In the genomic region with DNA sequence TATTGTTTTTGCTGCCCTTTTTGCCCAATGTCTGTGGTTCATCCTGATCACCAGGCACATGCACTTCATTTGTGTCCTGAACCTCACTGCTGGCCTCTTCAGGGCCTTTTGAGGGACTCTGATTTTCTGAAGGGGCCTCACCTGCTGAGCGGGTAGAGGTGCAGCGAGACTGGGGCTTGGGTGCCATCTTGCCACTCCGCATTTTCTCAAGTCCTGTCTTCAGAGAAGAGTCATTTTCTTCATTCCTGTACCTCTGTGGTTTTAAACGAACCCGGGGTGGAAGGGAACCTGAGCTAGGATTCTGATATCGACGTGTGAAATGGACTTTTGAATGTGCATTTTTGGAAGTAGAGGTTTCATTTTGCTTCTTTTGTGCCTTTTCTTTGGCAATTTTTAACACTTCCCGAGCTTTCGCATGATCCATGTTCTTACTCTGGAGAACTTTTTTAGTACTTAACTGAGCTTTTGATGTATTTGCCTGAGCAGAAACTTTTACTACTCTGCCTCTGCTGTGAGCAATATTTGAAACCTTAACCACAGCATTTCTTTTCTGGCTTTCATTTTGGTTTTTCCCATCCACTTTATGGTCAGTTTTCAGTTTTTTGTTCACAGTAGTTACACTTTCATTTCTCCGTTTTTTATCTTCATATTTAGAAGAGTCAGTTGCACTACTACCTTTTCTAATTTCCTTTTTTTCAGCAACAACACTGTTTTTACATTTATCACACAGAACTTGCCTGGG, we compare ENCODE assay signal across 11 cellular contexts. TPM values are rescaled to one million over a fixed set of nuclear protein-coding genes. Genes with fewer than 3 reads are reported as not detected.
DNase-seq lines count a peak whose midpoint lies in the region; ATAC-seq, FAIRE-seq and TF ChIP-seq lines count a peak whose summit lies in the region.
"Had no signal": no experiment of that assay in that cellular context is flagged by ENCODE, and none has a peak within 500 bp of the region (broad histone marks: within the 10 kb centered on the region; RNA-seq: fewer than 3 reads in every experiment).

No MANE protein-coding gene starts in this region.

- CTCF ChIA-PET in K562 (lab: Yijun Ruan, JAX; ENCODE audit: low intra/inter-chr PET ratio), result no interaction called here

- FAIRE-seq in K562 (lab: Jason Lieb, UNC), result peak; percentile 35

- 89% methylated on average over 10 of the region's 10 CpGs for WGBS in K562 (ENCODE audit: insufficient coverage, low coverage, missing lambda C conversion rate)
- WGBS in suprapubic skin, result 93% methylated on average over 10 of the region's 10 CpGs

- H3K27ac ChIP-seq in K562 (ENCODE audit: extremely low read depth, low read depth, low read length) (no peak overlapping the region), suprapubic skin (no peak overlapping the region)
- H3K27ac ChIP-seq: prostate gland had no signal

- H2AFZ ChIP-seq in K562 (ENCODE audit: low read depth, low read length), result no peak overlapping the region

- H3K4me1 ChIP-seq in K562 (replicated peaks in 1 of 2; ENCODE audit: control insufficient read depth in 2 of 2, insufficient read depth in 2 of 2, low read length in 2 of 2), result no peaks in the 10 kb centered on the region
- H3K4me1 ChIP-seq in suprapubic skin, result no peaks in the 10 kb centered on the region
- H3K4me1 ChIP-seq: prostate gland had no signal

- TSS peak; percentile 37 for BruUV-seq in K562 (replicated peaks; lab: Mats Ljungman, UMichigan)

- in situ Hi-C loops in K562 (cut with MboI), result no loop called here

- H3K9me1 ChIP-seq in K562 (ENCODE audit: control insufficient read depth, insufficient read depth, low read length), result no peaks in the 10 kb centered on the region

- intact Hi-C loops in K562 (cut with micrococcal nuclease), result no loop called here

- POLR2A ChIA-PET in K562 (lab: Yijun Ruan, JAX), result interaction anchor here (1.4 kb wide), 1 partner anchor 13 kb away, joined by 3 read pairs; no protein-coding TSS in a partner anchor

- no peaks in the 10 kb centered on the region for H3K79me2 ChIP-seq in K562 (ENCODE audit: control insufficient read depth, insufficient read depth, low read length)

- no peak for TF ChIP-seq CTCF in K562 (IDR thresholded peaks at IDR 0.05 in 2 of 3, conservative IDR thresholded peaks at IDR 0.05 in 1 of 3; ENCODE audit: insufficient read depth in 2 of 3, low read depth in 1 of 3, low read length in 3 of 3)
- TF ChIP-seq CTCF in suprapubic skin (IDR thresholded peaks at IDR 0.05), result no peak

- no peak overlapping the region for H3K9ac ChIP-seq in K562 (ENCODE audit: insufficient read depth in 1 of 2, low read depth in 2 of 2, low read length in 2 of 2)

- H3K4me3 ChIP-seq in K562 (no peak overlapping the region), suprapubic skin (no peak overlapping the region)
- H3K4me3 ChIP-seq: prostate gland had no signal

- H3K36me3 ChIP-seq in K562 (ENCODE audit: control insufficient read depth, insufficient read depth, low read length), result peaks cover 28% of the 10 kb centered on the region; the same call in 2 of the 3 replicates
- H3K36me3 ChIP-seq in suprapubic skin, result peaks cover 22% of the 10 kb centered on the region
- H3K36me3 ChIP-seq: prostate gland had no signal

- TF ChIP-seq RAD21 in K562 (CRISPR knock-in tag; conservative IDR thresholded peaks at IDR 0.05 in 1 of 2, IDR thresholded peaks at IDR 0.05 in 1 of 2), result no peak

- TF ChIP-seq EP300 in K562 (IDR thresholded peaks at IDR 0.05; ENCODE audit: low read length) (no peak), suprapubic skin (IDR thresholded peaks at IDR 0.05) (no peak)

- DNase-seq in K562 (ENCODE audit: extremely low read depth in 1 of 4, low spot score in 3 of 4) (no peak), DMS53 treated with DMSO at 0.1 percent for 48 hours (lab: John Stamatoyannopoulos, UW; ENCODE audit: unreplicated experiment) (no peak), suprapubic skin (ENCODE audit: low spot score in 2 of 2) (no peak)
- DNase-seq: activated CD4-positive, CD25-positive, alpha-beta regulatory T cell; amygdala; NCI-H1417 had no signal

- no peak overlapping the region for H3K4me2 ChIP-seq in K562 (ENCODE audit: insufficient read depth, low read length)

- no peaks in the 10 kb centered on the region for H3K27me3 ChIP-seq in K562 (ENCODE audit: control insufficient read depth in 2 of 2, insufficient read depth in 2 of 2, low read length in 2 of 2)
- H3K27me3 ChIP-seq in suprapubic skin, result no peaks in the 10 kb centered on the region

- H3K9me3 ChIP-seq in K562 (replicated peaks; ENCODE audit: control insufficient read depth, insufficient read depth, low read depth, low read length), result no peaks in the 10 kb centered on the region
- no peaks in the 10 kb centered on the region for H3K9me3 ChIP-seq in suprapubic skin
- H3K9me3 ChIP-seq: prostate gland had no signal

- H4K20me1 ChIP-seq in K562 (replicated peaks; ENCODE audit: control insufficient read depth, insufficient read depth, low read length), result no peaks in the 10 kb centered on the region

- ATAC-seq in GM18520 (IDR thresholded peaks at IDR 0.05; ENCODE audit: unreplicated experiment), result peak; percentile 50
- peak; percentile 58 for ATAC-seq in GM19468 (IDR thresholded peaks at IDR 0.05; ENCODE audit: extremely low read depth, unreplicated experiment)
- ATAC-seq in HG03064 (IDR thresholded peaks at IDR 0.05; ENCODE audit: low read depth, unreplicated experiment), result peak; percentile 74
- ATAC-seq in K562, result no peak
- ATAC-seq in HG03025 (IDR thresholded peaks at IDR 0.05; ENCODE audit: low FRiP score, unreplicated experiment), result no peak

- TF ChIP-seq POLR2A in K562 (conservative IDR thresholded peaks at IDR 0.05) (no peak), suprapubic skin (IDR thresholded peaks at IDR 0.05) (no peak)

TF ChIP-seq in K562, 482 proteins besides CTCF, POLR2A, EP300 and RAD21:
- no peak for TF ChIP-seq EZH2 (IDR thresholded peaks at IDR 0.05; ENCODE audit: borderline replicate concordance, low read depth, low read length)
- TF ChIP-seq, protein P1, sequence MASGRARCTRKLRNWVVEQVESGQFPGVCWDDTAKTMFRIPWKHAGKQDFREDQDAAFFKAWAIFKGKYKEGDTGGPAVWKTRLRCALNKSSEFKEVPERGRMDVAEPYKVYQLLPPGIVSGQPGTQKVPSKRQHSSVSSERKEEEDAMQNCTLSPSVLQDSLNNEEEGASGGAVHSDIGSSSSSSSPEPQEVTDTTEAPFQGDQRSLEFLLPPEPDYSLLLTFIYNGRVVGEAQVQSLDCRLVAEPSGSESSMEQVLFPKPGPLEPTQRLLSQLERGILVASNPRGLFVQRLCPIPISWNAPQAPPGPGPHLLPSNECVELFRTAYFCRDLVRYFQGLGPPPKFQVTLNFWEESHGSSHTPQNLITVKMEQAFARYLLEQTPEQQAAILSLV (tag; IDR thresholded peaks at IDR 0.05), result no peak
- no peak for TF ChIP-seq PPARD (CRISPR knock-in tag; IDR thresholded peaks at IDR 0.05)

RNA-seq across cellular contexts. Expression of gene PWWP2A, which starts 26.1 kb away (rescaled TPM):
- total RNA-seq in K562 (2011; cell fraction: chromatin; rRNA removed; ENCODE audit: low replicate concordance), result 18.6 and 35.0 TPM in 2 replicates
- 9.2 and 13.0 TPM in 2 replicates for total RNA-seq in K562 (2011; cell fraction: nucleolus; rRNA removed)
- total RNA-seq in K562 (2011; cell fraction: nucleoplasm; rRNA removed), result 15.8 and 19.2 TPM in 2 replicates
- total RNA-seq in K562 (2014; rRNA removed) (11.1 and 16.2 TPM in 2 replicates), K562 (2014; rRNA removed; fragmentation: Illumina TruSeq; extraction: Trizol) (16.7 and 17.2 TPM in 2 replicates), K562 (2015; rRNA removed; fragmentation: Illumina TruSeq; extraction: Trizol) (15.4 and 16.7 TPM in 2 replicates), K562 (2021) (18.2 and 18.6 TPM in 2 replicates), suprapubic skin (10 to 100 TPM; 24.7 to 42.3 (median 31.4) TPM)
- polyA plus RNA-seq in K562 (2011; rRNA removed) (14.6 and 15.6 TPM in 2 replicates), K562 (2014; fragmentation: Illumina TruSeq; extraction: Trizol) (15.7 and 26.3 TPM in 2 replicates), K562 (2014; fragmentation: Nextera tagmentation; extraction: Ambion mirVana) (1 to 10 TPM; 2.7 to 3.6 TPM), K562 (2014; rRNA removed) (11.0 and 12.7 TPM in 2 replicates)
- polyA plus RNA-seq in K562 (2011; cell fraction: cytosol; rRNA removed), result 7.4 and 9.4 TPM in 2 replicates
- polyA plus RNA-seq in K562 (2011; cell fraction: nucleus; rRNA removed), result 22.9 and 23.7 TPM in 2 replicates
- polyA plus RNA-seq in K562 (2012), result 8.6 and 11.8 TPM in 2 replicates
- polyA minus RNA-seq in K562 (2011; rRNA and poly(A)+ RNA removed), result 8.5 and 8.8 TPM in 2 replicates
- polyA minus RNA-seq in K562 (2011; cell fraction: cytosol; rRNA and poly(A)+ RNA removed), result 5.4 and 8.7 TPM in 2 replicates
- polyA minus RNA-seq in K562 (2011; cell fraction: nucleus; rRNA and poly(A)+ RNA removed), result 4.3 and 8.6 TPM in 2 replicates

Comparison
In these comparisons a context has a peak if more than half of its experiments do, and no peak if none do; other contexts are left out.
1. ATAC-seq: peak in GM18520 (single experiment), GM19468 (single experiment) and HG03064 (single experiment); none in K562 (single experiment) and HG03025 (single experiment).